Comparison of ENCODE assay signal across 23 cellular contexts in genomic region chr11:34787899-34788298, GRCh38.
DNase-seq lines count a peak whose midpoint lies in the region; FAIRE-seq and TF ChIP-seq lines count a peak whose summit lies in the region.
"Had no signal": no experiment of that assay in that cellular context is flagged by ENCODE, and none has a peak within 500 bp of the region (broad histone marks: within the 10 kb centered on the region; RNA-seq: fewer than 3 reads in every experiment).

No MANE protein-coding gene starts in this region.

- H3K4me3 ChIP-seq in epithelial cell of esophagus (ENCODE audit: low read length) = no peak overlapping the region
- H3K4me3 ChIP-seq: A549, GM23338, MG63, SJSA1 had no signal

- H3K27me3 Mint-ChIP-seq in T-helper 2 cell treated with Interferon-gamma antibody and Interleukin-4, amounts not matched to agents 5 μg/mL and 100 μg/mL, for 36 hours (ENCODE audit: low read depth) = peaks cover 18% of the 10 kb centered on the region

- TF ChIP-seq CTCF in epithelial cell of esophagus (IDR thresholded peaks at IDR 0.05; ENCODE audit: insufficient read depth, low read depth, low read length, missing control alignments) = no peak

- no peak overlapping the region for H3K4me3 Mint-ChIP-seq in T-helper 2 cell treated with Interferon-gamma antibody and Interleukin-4, amounts not matched to agents 5 μg/mL and 100 μg/mL, for 36 hours
- H3K4me3 Mint-ChIP-seq: GM23338, IgD-negative memory B cell had no signal

- peaks cover 5% of the 10 kb centered on the region for H3K4me1 Mint-ChIP-seq in T-helper 2 cell treated with Interferon-gamma antibody and Interleukin-4, amounts not matched to agents 5 μg/mL and 100 μg/mL, for 36 hours (ENCODE audit: low read depth)
- H3K4me1 Mint-ChIP-seq: IgD-negative memory B cell had no signal

- peaks cover 5% of the 10 kb centered on the region for H3K9me3 Mint-ChIP-seq in T-helper 2 cell treated with Interferon-gamma antibody and Interleukin-4, amounts not matched to agents 5 μg/mL and 100 μg/mL, for 36 hours

- no peaks in the 10 kb centered on the region for H3K36me3 Mint-ChIP-seq in T-helper 2 cell treated with Interferon-gamma antibody and Interleukin-4, amounts not matched to agents 5 μg/mL and 100 μg/mL, for 36 hours (ENCODE audit: low read depth)

- no peak overlapping the region for H3K27ac Mint-ChIP-seq in T-helper 2 cell treated with Interferon-gamma antibody and Interleukin-4, amounts not matched to agents 5 μg/mL and 100 μg/mL, for 36 hours
- H3K27ac Mint-ChIP-seq: GM23338, IgD-negative memory B cell had no signal

- DNase-seq in HCEC 1CT (peak; percentile 24), LHCN-M2 (ENCODE audit: low read depth) (peak; percentile 17), epithelial cell of esophagus (ENCODE audit: low read depth) (peak; percentile 20), cerebellar nuclear complex (lab: John Stamatoyannopoulos, UW) (no peak), NK-92 (lab: John Stamatoyannopoulos, UW; ENCODE audit: unreplicated experiment) (no peak), cortex of kidney (lab: John Stamatoyannopoulos, UW) (no peak)
- no peak for DNase-seq in T-helper 2 cell treated with Interferon-gamma antibody and Interleukin-4, amounts not matched to agents 5 μg/mL and 100 μg/mL, for 36 hours (ENCODE audit: low spot score)
- DNase-seq: BE2C, DMS79, Karpas-422, MG63, NCI-H1092 treated with DMSO at 0.1 percent for 48 hours, NCI-H1436 treated with DMSO at 0.1 percent for 48 hours, NCI-H1930, NCI-H2227 treated with DMSO at 0.1 percent for 48 hours, NCI-H510A treated with DMSO at 0.1 percent for 48 hours had no signal

- peak; percentile 21 for FAIRE-seq in islet of Langerhans (lab: Jason Lieb, UNC)
- FAIRE-seq: D721Med, RCC 7860 had no signal

Comparison
In these comparisons a context has a peak if more than half of its experiments do, and no peak if none do; other contexts are left out.
1. DNase-seq: peak in HCEC 1CT (single experiment), LHCN-M2 (single experiment) and epithelial cell of esophagus (single experiment); none in cerebellar nuclear complex (0 of 2), NK-92 (single experiment), cortex of kidney (single experiment) and T-helper 2 cell treated with Interferon-gamma antibody and Interleukin-4, amounts not matched to agents 5 μg/mL and 100 μg/mL, for 36 hours (single experiment).